In genomic region chr2:43104106-43104505, GRCh38 we compare ENCODE assay signal across 16 cellular contexts.
"Had no signal": no experiment of that assay in that cellular context is flagged by ENCODE, and none has a peak within 500 bp of the region (broad histone marks: within the 10 kb centered on the region; RNA-seq: fewer than 3 reads in every experiment).

No MANE protein-coding gene starts in this region.

- H3K36me3 ChIP-seq: gastrocnemius medialis, heart right ventricle, thoracic aorta, vagina had no signal

- H3K9me3 ChIP-seq: gastrocnemius medialis, heart right ventricle, psoas muscle, thoracic aorta, vagina had no signal

- DNase-seq: activated CD4-positive, alpha-beta T cell treated with anti-CD3 and anti-CD28 coated beads for 48 hours; activated naive CD4-positive, alpha-beta T cell treated with Interleukin-2 at 50 U/mL for 16 hours; caudate nucleus; effector CD8-positive, alpha-beta T cell; gastrocnemius medialis; heart right ventricle; islet precursor cell; psoas muscle; stimulated activated CD4-positive, alpha-beta T cell treated with anti-CD3 and anti-CD28 coated beads, Interleukin-2, amount 100 ng/mL, for 24 hours; T-cell had no signal

- H3K4me3 ChIP-seq: coronary artery, gastrocnemius medialis, heart right ventricle, psoas muscle, thoracic aorta, vagina had no signal

- ATAC-seq: gastrocnemius medialis, heart right ventricle, left lobe of liver, psoas muscle, sciatic nerve, T-cell had no signal

- H3K27ac ChIP-seq: psoas muscle, VCaP had no signal

- H3K27me3 ChIP-seq: gastrocnemius medialis, heart right ventricle, vagina had no signal
